8 cellular contexts compared by ENCODE assay signal in genomic region chr11:85182437-85183109, GRCh38.
DNase-seq lines count a peak whose midpoint lies in the region; ATAC-seq and TF ChIP-seq lines count a peak whose summit lies in the region.

No MANE protein-coding gene starts in this region.

- intact Hi-C loops in CD4-positive, alpha-beta T cell (cut with DNase I, micrococcal nuclease): no loop called here

- ATAC-seq in GM19035 (IDR thresholded peaks at IDR 0.05; ENCODE audit: unreplicated experiment): peak; percentile 86
- peak; percentile 93 for ATAC-seq in HG03432 (IDR thresholded peaks at IDR 0.05; ENCODE audit: unreplicated experiment)
- ATAC-seq in CD4-positive, alpha-beta T cell (ENCODE audit: poor library complexity): no peak
- ATAC-seq in natural killer cell treated with Interleukin-12 subunit alpha and Interleukin-12 subunit beta and Interleukin-15 and Interleukin-18, amount 100 ng/mL, for 72 hours: no peak

- H3K27ac Mint-ChIP-seq in CD4-positive, alpha-beta T cell: no peak overlapping the region
- H3K27ac Mint-ChIP-seq in natural killer cell treated with Interleukin-12 subunit alpha and Interleukin-12 subunit beta and Interleukin-15 and Interleukin-18, amount 100 ng/mL, for 72 hours: no peak overlapping the region

- DNase-seq in CD1c-positive myeloid dendritic cell (ENCODE audit: extremely low spot score): peak; percentile 9
- peak; percentile 4 for DNase-seq in RPMI7951 (ENCODE audit: low read depth)
- peak; percentile 55 for DNase-seq in inferior parietal cortex (ENCODE audit: extremely low spot score)
- DNase-seq in CD4-positive, alpha-beta T cell: no peak
- DNase-seq in effector CD4-positive, alpha-beta T cell: no peak
- DNase-seq in natural killer cell treated with Interleukin-12 subunit alpha and Interleukin-12 subunit beta and Interleukin-15 and Interleukin-18, amount 100 ng/mL, for 72 hours (ENCODE audit: low spot score): no peak

- no peaks in the 10 kb centered on the region for H3K27me3 Mint-ChIP-seq in CD4-positive, alpha-beta T cell
- no peaks in the 10 kb centered on the region for H3K27me3 Mint-ChIP-seq in natural killer cell treated with Interleukin-12 subunit alpha and Interleukin-12 subunit beta and Interleukin-15 and Interleukin-18, amount 100 ng/mL, for 72 hours

- POLR2A ChIA-PET in CD4-positive, alpha-beta T cell (lab: Charles Lee): no interaction called here

- CTCF ChIA-PET in CD4-positive, alpha-beta T cell (lab: Charles Lee): no interaction called here

- H3K27me3 ChIP-seq in CD4-positive, alpha-beta T cell (ENCODE audit: control insufficient read depth, insufficient read depth, low read length): no peaks in the 10 kb centered on the region

- H3K27ac ChIP-seq in CD4-positive, alpha-beta T cell (ENCODE audit: low read depth, low read length): no peak overlapping the region

- peaks cover 5% of the 10 kb centered on the region for H3K9me3 ChIP-seq in CD4-positive, alpha-beta T cell (ENCODE audit: control insufficient read depth, low read length)

- no peak overlapping the region for H3K4me3 Mint-ChIP-seq in CD4-positive, alpha-beta T cell
- H3K4me3 Mint-ChIP-seq in natural killer cell treated with Interleukin-12 subunit alpha and Interleukin-12 subunit beta and Interleukin-15 and Interleukin-18, amount 100 ng/mL, for 72 hours: no peak overlapping the region

- H3K36me3 Mint-ChIP-seq in CD4-positive, alpha-beta T cell (ENCODE audit: low read depth): no peaks in the 10 kb centered on the region
- H3K36me3 Mint-ChIP-seq in natural killer cell treated with Interleukin-12 subunit alpha and Interleukin-12 subunit beta and Interleukin-15 and Interleukin-18, amount 100 ng/mL, for 72 hours: no peaks in the 10 kb centered on the region

- H3K9me3 Mint-ChIP-seq in CD4-positive, alpha-beta T cell: peaks cover 12% of the 10 kb centered on the region
- peaks cover 13% of the 10 kb centered on the region for H3K9me3 Mint-ChIP-seq in natural killer cell treated with Interleukin-12 subunit alpha and Interleukin-12 subunit beta and Interleukin-15 and Interleukin-18, amount 100 ng/mL, for 72 hours

- H3K4me1 Mint-ChIP-seq in CD4-positive, alpha-beta T cell (ENCODE audit: low read depth): no peaks in the 10 kb centered on the region
- no peaks in the 10 kb centered on the region for H3K4me1 Mint-ChIP-seq in natural killer cell treated with Interleukin-12 subunit alpha and Interleukin-12 subunit beta and Interleukin-15 and Interleukin-18, amount 100 ng/mL, for 72 hours (ENCODE audit: low read depth in 2 of 2)

- TF ChIP-seq CTCF in CD4-positive, alpha-beta T cell (IDR thresholded peaks at IDR 0.05): no peak

Comparison
In these comparisons a context has a peak if more than half of its experiments do, and no peak if none do; other contexts are left out.
1. DNase-seq: peak in CD1c-positive myeloid dendritic cell (single experiment), RPMI7951 (single experiment) and inferior parietal cortex (single experiment); none in CD4-positive, alpha-beta T cell (0 of 10), effector CD4-positive, alpha-beta T cell (single experiment) and natural killer cell treated with Interleukin-12 subunit alpha and Interleukin-12 subunit beta and Interleukin-15 and Interleukin-18, amount 100 ng/mL, for 72 hours (single experiment).
2. ATAC-seq: peak in GM19035 (single experiment) and HG03432 (single experiment); none in CD4-positive, alpha-beta T cell (single experiment) and natural killer cell treated with Interleukin-12 subunit alpha and Interleukin-12 subunit beta and Interleukin-15 and Interleukin-18, amount 100 ng/mL, for 72 hours (0 of 2).